ENCODE assay signal across 10 cellular contexts in genomic region chr14:91144425-91145145, GRCh38. TPM values are rescaled to one million over a fixed set of nuclear protein-coding genes. Genes with fewer than 3 reads are reported as not detected.
DNase-seq lines count a peak whose midpoint lies in the region; ATAC-seq and TF ChIP-seq lines count a peak whose summit lies in the region.
"Had no signal": no experiment of that assay in that cellular context is flagged by ENCODE, and none has a peak within 500 bp of the region (broad histone marks: within the 10 kb centered on the region; RNA-seq: fewer than 3 reads in every experiment).

No MANE protein-coding gene starts in this region.

- peaks cover 61% of the 10 kb centered on the region for H3K4me1 Mint-ChIP-seq in T-helper 2 cell treated with Interferon-gamma antibody and Interleukin-4, amounts not matched to agents 5 μg/mL and 100 μg/mL, for 36 hours (ENCODE audit: low read depth)

- no peak overlapping the region for H3K4me2 ChIP-seq in OCI-LY7 (ENCODE audit: low read length)

- H3K27ac Mint-ChIP-seq in T-helper 2 cell treated with Interferon-gamma antibody and Interleukin-4, amounts not matched to agents 5 μg/mL and 100 μg/mL, for 36 hours: peak overlapping the region; percentile 69

- H3K9me2 ChIP-seq in OCI-LY7 (ENCODE audit: insufficient read depth, low read length): no peaks in the 10 kb centered on the region

- H3K9me3 ChIP-seq in right cardiac atrium (ENCODE audit: control insufficient read depth, low read length) (no peaks in the 10 kb centered on the region), OCI-LY7 (ENCODE audit: low read length) (no peaks in the 10 kb centered on the region)

- intact Hi-C loops in right cardiac atrium (cut with DNase I) (no loop called here), OCI-LY7 (cut with micrococcal nuclease; ENCODE audit: unreplicated experiment) (no loop called here)

- H2AFZ ChIP-seq in OCI-LY7 (ENCODE audit: low read length): no peak overlapping the region

- BruUV-seq in OCI-LY7 (replicated peaks; lab: Mats Ljungman, UMichigan): no TSS peak

- H3K4me1 ChIP-seq in right cardiac atrium (ENCODE audit: control insufficient read depth, insufficient read depth, low read length): peaks cover 9% of the 10 kb centered on the region
- H3K4me1 ChIP-seq in OCI-LY7 (ENCODE audit: insufficient read depth, low read length, poor library complexity, severe bottlenecking): peaks cover 12% of the 10 kb centered on the region

- H3K79me2 ChIP-seq in OCI-LY7 (ENCODE audit: insufficient read depth, low read depth, low read length): no peaks in the 10 kb centered on the region

- H4K20me1 ChIP-seq in OCI-LY7 (ENCODE audit: insufficient read depth, low read length): no peaks in the 10 kb centered on the region

- in situ Hi-C loops in astrocyte of the spinal cord (cut with HindIII; ENCODE audit: low sequenced_read_pairs): no loop called here

- H3K27me3 ChIP-seq in right cardiac atrium (ENCODE audit: control insufficient read depth, insufficient read depth): no peaks in the 10 kb centered on the region

- no peak for TF ChIP-seq CTCF in astrocyte of the spinal cord (IDR thresholded peaks at IDR 0.05; ENCODE audit: low read depth, low read length)
- TF ChIP-seq CTCF in OCI-LY7 (conservative IDR thresholded peaks at IDR 0.05; ENCODE audit: low read length): no peak

- H3K27ac ChIP-seq in right cardiac atrium (ENCODE audit: low read length) (peak overlapping the region; percentile 54), OCI-LY7 (ENCODE audit: low read depth, low read length, poor library complexity, severe bottlenecking) (no peak overlapping the region)

- POLR2A ChIA-PET in OCI-LY7 (lab: Charles Lee): no interaction called here

- peaks cover 58% of the 10 kb centered on the region for H3K36me3 Mint-ChIP-seq in T-helper 2 cell treated with Interferon-gamma antibody and Interleukin-4, amounts not matched to agents 5 μg/mL and 100 μg/mL, for 36 hours (ENCODE audit: low read depth)

- CTCF ChIA-PET in OCI-LY7 (lab: Charles Lee; ENCODE audit: unreplicated experiment): no interaction called here

- ATAC-seq in right cardiac atrium (peak; percentile 49 to 65), HG03139 (IDR thresholded peaks at IDR 0.05; ENCODE audit: unreplicated experiment) (no peak), HG02642 (IDR thresholded peaks at IDR 0.05; ENCODE audit: poor library complexity, unreplicated experiment) (no peak)

- no peaks in the 10 kb centered on the region for H3K9me3 Mint-ChIP-seq in T-helper 2 cell treated with Interferon-gamma antibody and Interleukin-4, amounts not matched to agents 5 μg/mL and 100 μg/mL, for 36 hours

- 56% methylated on average over 5 of the region's 5 CpGs for WGBS in right cardiac atrium

- DNase-seq in T-helper 2 cell treated with Interferon-gamma antibody and Interleukin-4, amounts not matched to agents 5 μg/mL and 100 μg/mL, for 36 hours (ENCODE audit: low spot score): no peak
- DNase-seq in T-helper 2 cell: no peak
- DNase-seq in astrocyte of the spinal cord (ENCODE audit: low read depth, low spot score): peak; percentile 50
- DNase-seq in right cardiac atrium: no peak
- peak; percentile 48 for DNase-seq in stromal cell of bone marrow (ENCODE audit: low read depth)
- no peak for DNase-seq in OCI-LY7 (ENCODE audit: low spot score)
- DNase-seq: 8988T, H7 had no signal

- H3K4me3 Mint-ChIP-seq in T-helper 2 cell treated with Interferon-gamma antibody and Interleukin-4, amounts not matched to agents 5 μg/mL and 100 μg/mL, for 36 hours: peak overlapping the region; percentile 11

- H3K36me3 ChIP-seq in OCI-LY7 (ENCODE audit: insufficient read depth, low read length): peaks cover 48% of the 10 kb centered on the region

- no peaks in the 10 kb centered on the region for H3K27me3 Mint-ChIP-seq in T-helper 2 cell treated with Interferon-gamma antibody and Interleukin-4, amounts not matched to agents 5 μg/mL and 100 μg/mL, for 36 hours (ENCODE audit: low read depth)

- H3K4me3 ChIP-seq in astrocyte of the spinal cord (ENCODE audit: low read depth, low read length): no peak overlapping the region
- H3K4me3 ChIP-seq in right cardiac atrium (ENCODE audit: low read length): no peak overlapping the region
- no peak overlapping the region for H3K4me3 ChIP-seq in OCI-LY7 (ENCODE audit: low read depth, low read length, poor library complexity, severe bottlenecking)

RNA-seq across cellular contexts. Expression of gene DGLUCY, which starts 30.7 kb away (rescaled TPM):
- 100 to 1,000 TPM; 145 to 208 (median 179) TPM for total RNA-seq in right cardiac atrium
- polyA plus RNA-seq in right cardiac atrium: 112 TPM
- total RNA-seq in OCI-LY7 (2014; rRNA removed; shearing (Covaris generic)): 30.2 and 37.6 TPM in 2 replicates
- 56.8 and 60.2 TPM in 2 replicates for total RNA-seq in OCI-LY7 (2022)

Comparison
In these comparisons a context has a peak if more than half of its experiments do, and no peak if none do; other contexts are left out.
1. DNase-seq: peak in astrocyte of the spinal cord (single experiment) and stromal cell of bone marrow (single experiment); none in T-helper 2 cell treated with Interferon-gamma antibody and Interleukin-4, amounts not matched to agents 5 μg/mL and 100 μg/mL, for 36 hours (single experiment), T-helper 2 cell (0 of 5), right cardiac atrium (0 of 3) and OCI-LY7 (single experiment).
2. ATAC-seq: peak in right cardiac atrium (2 of 2); none in HG03139 (single experiment) and HG02642 (single experiment).